Comparison of ENCODE assay signal across 1 cellular context in genomic region chr6:107847844-107848802, GRCh38.
A peak's percentile ranks its signal among the peaks of the same experiment; 100 is the strongest.
TF ChIP-seq lines count a peak whose summit lies in the region.

No MANE protein-coding gene starts in this region.

TF ChIP-seq in HEK293, 187 proteins besides CTCF, POLR2A, EP300 and RAD21 (continued from another document):
- TF ChIP-seq ZNF362 (tag by site-specific recombination; IDR thresholded peaks at IDR 0.05) (no peak), GLI2 (tag by site-specific recombination; IDR thresholded peaks at IDR 0.05; ENCODE audit: borderline replicate concordance, low read depth) (no peak), SP2 (tag by site-specific recombination; IDR thresholded peaks at IDR 0.05) (no peak), ZNF174 (tag by site-specific recombination; IDR thresholded peaks at IDR 0.05) (no peak), ZBTB8A (tag by site-specific recombination; IDR thresholded peaks at IDR 0.05) (0 out of 2 replicates have a peak, but pooled peaks have one; percentile 43), ATF2 (tag by site-specific recombination; IDR thresholded peaks at IDR 0.05; ENCODE audit: low read depth) (no peak), ZFHX2 (tag by site-specific recombination; conservative IDR thresholded peaks at IDR 0.05) (peak; percentile 30; the same call in 1 of the 2 replicates), ZNF580 (tag by site-specific recombination; IDR thresholded peaks at IDR 0.05) (no peak), ZBTB26 (tag by site-specific recombination; optimal IDR thresholded peaks at IDR 0.05) (no peak), INSM2 (tag by site-specific recombination; IDR thresholded peaks at IDR 0.05) (no peak), ZNF133 (tag by site-specific recombination; IDR thresholded peaks at IDR 0.05) (no peak), ZNF544 (tag by site-specific recombination; IDR thresholded peaks at IDR 0.05) (no peak), REPIN1 (tag by site-specific recombination; IDR thresholded peaks at IDR 0.05; ENCODE audit: low read depth) (0 out of 2 replicates have a peak, but pooled peaks have one; percentile 15), SP7 (tag by site-specific recombination; IDR thresholded peaks at IDR 0.05) (peak; percentile 48; the same call in 1 of the 2 replicates)
- TF ChIP-seq, protein P1, sequence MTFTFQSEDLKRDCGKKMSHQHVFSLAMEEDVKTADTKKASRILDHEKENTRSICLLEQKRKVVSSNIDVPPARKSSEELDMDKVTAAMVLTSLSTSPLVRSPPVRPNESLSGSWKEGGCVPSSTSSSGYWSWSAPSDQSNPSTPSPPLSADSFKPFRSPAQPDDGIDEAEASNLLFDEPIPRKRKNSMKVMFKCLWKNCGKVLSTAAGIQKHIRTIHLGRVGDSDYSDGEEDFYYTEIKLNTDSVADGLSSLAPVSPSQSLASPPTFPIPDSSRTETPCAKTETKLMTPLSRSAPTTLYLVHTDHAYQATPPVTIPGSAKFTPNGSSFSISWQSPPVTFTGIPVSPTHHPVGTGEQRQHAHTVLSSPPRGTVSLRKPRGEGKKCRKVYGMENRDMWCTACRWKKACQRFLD (tag by site-specific recombination; IDR thresholded peaks at IDR 0.05), result no peak
- TF ChIP-seq, protein P2, sequence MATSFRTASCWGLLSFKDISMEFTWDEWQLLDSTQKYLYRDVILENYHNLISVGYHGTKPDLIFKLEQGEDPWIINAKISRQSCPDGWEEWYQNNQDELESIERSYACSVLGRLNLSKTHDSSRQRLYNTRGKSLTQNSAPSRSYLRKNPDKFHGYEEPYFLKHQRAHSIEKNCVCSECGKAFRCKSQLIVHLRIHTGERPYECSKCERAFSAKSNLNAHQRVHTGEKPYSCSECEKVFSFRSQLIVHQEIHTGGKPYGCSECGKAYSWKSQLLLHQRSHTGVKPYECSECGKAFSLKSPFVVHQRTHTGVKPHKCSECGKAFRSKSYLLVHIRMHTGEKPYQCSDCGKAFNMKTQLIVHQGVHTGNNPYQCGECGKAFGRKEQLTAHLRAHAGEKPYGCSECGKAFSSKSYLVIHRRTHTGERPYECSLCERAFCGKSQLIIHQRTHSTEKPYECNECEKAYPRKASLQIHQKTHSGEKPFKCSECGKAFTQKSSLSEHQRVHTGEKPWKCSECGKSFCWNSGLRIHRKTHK (tag by site-specific recombination; IDR thresholded peaks at IDR 0.05), result no peak
- TF ChIP-seq, protein P3, sequence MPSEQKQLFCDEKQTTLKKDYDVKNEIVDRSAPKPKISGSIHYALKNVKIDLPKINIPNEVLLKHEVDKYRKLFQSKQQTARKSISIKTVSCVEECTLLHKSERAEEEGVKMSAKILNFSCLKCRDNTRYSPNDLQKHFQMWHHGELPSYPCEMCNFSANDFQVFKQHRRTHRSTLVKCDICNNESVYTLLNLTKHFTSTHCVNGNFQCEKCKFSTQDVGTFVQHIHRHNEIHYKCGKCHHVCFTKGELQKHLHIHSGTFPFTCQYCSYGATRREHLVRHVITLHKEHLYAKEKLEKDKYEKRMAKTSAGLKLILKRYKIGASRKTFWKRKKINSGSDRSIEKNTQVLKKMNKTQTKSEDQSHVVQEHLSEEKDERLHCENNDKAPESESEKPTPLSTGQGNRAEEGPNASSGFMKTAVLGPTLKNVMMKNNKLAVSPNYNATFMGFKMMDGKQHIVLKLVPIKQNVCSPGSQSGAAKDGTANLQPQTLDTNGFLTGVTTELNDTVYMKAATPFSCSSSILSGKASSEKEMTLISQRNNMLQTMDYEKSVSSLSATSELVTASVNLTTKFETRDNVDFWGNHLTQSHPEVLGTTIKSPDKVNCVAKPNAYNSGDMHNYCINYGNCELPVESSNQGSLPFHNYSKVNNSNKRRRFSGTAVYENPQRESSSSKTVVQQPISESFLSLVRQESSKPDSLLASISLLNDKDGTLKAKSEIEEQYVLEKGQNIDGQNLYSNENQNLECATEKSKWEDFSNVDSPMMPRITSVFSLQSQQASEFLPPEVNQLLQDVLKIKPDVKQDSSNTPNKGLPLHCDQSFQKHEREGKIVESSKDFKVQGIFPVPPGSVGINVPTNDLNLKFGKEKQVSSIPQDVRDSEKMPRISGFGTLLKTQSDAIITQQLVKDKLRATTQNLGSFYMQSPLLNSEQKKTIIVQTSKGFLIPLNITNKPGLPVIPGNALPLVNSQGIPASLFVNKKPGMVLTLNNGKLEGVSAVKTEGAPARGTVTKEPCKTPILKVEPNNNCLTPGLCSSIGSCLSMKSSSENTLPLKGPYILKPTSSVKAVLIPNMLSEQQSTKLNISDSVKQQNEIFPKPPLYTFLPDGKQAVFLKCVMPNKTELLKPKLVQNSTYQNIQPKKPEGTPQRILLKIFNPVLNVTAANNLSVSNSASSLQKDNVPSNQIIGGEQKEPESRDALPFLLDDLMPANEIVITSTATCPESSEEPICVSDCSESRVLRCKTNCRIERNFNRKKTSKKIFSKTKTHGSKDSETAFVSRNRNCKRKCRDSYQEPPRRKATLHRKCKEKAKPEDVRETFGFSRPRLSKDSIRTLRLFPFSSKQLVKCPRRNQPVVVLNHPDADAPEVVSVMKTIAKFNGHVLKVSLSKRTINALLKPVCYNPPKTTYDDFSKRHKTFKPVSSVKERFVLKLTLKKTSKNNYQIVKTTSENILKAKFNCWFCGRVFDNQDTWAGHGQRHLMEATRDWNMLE (tag by site-specific recombination; conservative IDR thresholded peaks at IDR 0.05; ENCODE audit: low read depth), result peak; percentile 77
